Comparison of ENCODE assay signal across 9 cellular contexts in genomic region chr22:44752285-44753188, GRCh38. TPM values are rescaled to one million over a fixed set of nuclear protein-coding genes. Genes with fewer than 3 reads are reported as not detected.
DNase-seq lines count a peak whose midpoint lies in the region; ATAC-seq and TF ChIP-seq lines count a peak whose summit lies in the region.
"Had no signal": no experiment of that assay in that cellular context is flagged by ENCODE, and none has a peak within 500 bp of the region (broad histone marks: within the 10 kb centered on the region; RNA-seq: fewer than 3 reads in every experiment).

TSS of gene ARHGAP8 (plus strand) at chr22:44752575. CDS start at chr22:44786528, 33,953 bp downstream.

- TF ChIP-seq POLR2A in transverse colon (IDR thresholded peaks at IDR 0.05) (peak; percentile 23), adrenal gland (IDR thresholded peaks at IDR 0.05) (no peak)

- intact Hi-C loops in activated T-helper 1 cell treated with anti-CD3 and anti-CD28 coated beads, Interleukin-12 subunit alpha, Interleukin-12 subunit beta, Interleukin-2, Interleukin-4 antibody, amounts not matched to agents 30 ng/mL and 10 ng/mL and 1 ng/mL, durations not matched to agents 14 hours and 24 hours and 36 hours (cut with micrococcal nuclease): no loop called here
- intact Hi-C loops in transverse colon (cut with DNase I; ENCODE audit: low total_unique reads): no loop called here
- intact Hi-C loops in adrenal gland (cut with DNase I): no loop called here

- no peak for TF ChIP-seq EP300 in transverse colon (IDR thresholded peaks at IDR 0.05; ENCODE audit: low read depth)

- TF ChIP-seq CTCF in transverse colon (IDR thresholded peaks at IDR 0.05) (no peak), adrenal gland (IDR thresholded peaks at IDR 0.05) (no peak), brain microvascular endothelial cell (IDR thresholded peaks at IDR 0.05; ENCODE audit: low read depth, low read length, missing control alignments) (no peak)

- H3K9me3 ChIP-seq in transverse colon (no peaks in the 10 kb centered on the region), adrenal gland (replicated peaks in 1 of 3) (no peaks in the 10 kb centered on the region)

- H3K4me3 ChIP-seq in transverse colon: peak within 1 kb of the TSS; percentile 15 to 62 (median 58)
- H3K4me3 ChIP-seq in adrenal gland: peak within 1 kb of the TSS in 1 of 4 donors; percentile 27
- H3K4me3 ChIP-seq in brain microvascular endothelial cell (ENCODE audit: low read depth, low read length): no peak within 1 kb of the TSS

- no peaks in the 10 kb centered on the region for H3K36me3 Mint-ChIP-seq in activated T-helper 1 cell treated with anti-CD3 and anti-CD28 coated beads, Interleukin-12 subunit alpha, Interleukin-12 subunit beta, Interleukin-2, Interleukin-4 antibody, amounts not matched to agents 30 ng/mL and 10 ng/mL and 1 ng/mL, durations not matched to agents 14 hours and 24 hours and 36 hours (ENCODE audit: low read depth)
- H3K36me3 Mint-ChIP-seq in activated naive CD4-positive, alpha-beta T cell treated with anti-CD3 and anti-CD28 coated beads, Interleukin-2, amount 50 U/mL, for 24 hours: no peaks in the 10 kb centered on the region

- no peak within 1 kb of the TSS for H3K27ac Mint-ChIP-seq in activated T-helper 1 cell treated with anti-CD3 and anti-CD28 coated beads, Interleukin-12 subunit alpha, Interleukin-12 subunit beta, Interleukin-2, Interleukin-4 antibody, amounts not matched to agents 30 ng/mL and 10 ng/mL and 1 ng/mL, durations not matched to agents 14 hours and 24 hours and 36 hours
- H3K27ac Mint-ChIP-seq in activated naive CD4-positive, alpha-beta T cell treated with anti-CD3 and anti-CD28 coated beads, Interleukin-2, amount 50 U/mL, for 24 hours: no peak within 1 kb of the TSS

- peaks cover 56% of the 10 kb centered on the region for H3K27me3 Mint-ChIP-seq in activated T-helper 1 cell treated with anti-CD3 and anti-CD28 coated beads, Interleukin-12 subunit alpha, Interleukin-12 subunit beta, Interleukin-2, Interleukin-4 antibody, amounts not matched to agents 30 ng/mL and 10 ng/mL and 1 ng/mL, durations not matched to agents 14 hours and 24 hours and 36 hours (ENCODE audit: insufficient read depth)
- peaks cover 29% of the 10 kb centered on the region for H3K27me3 Mint-ChIP-seq in activated naive CD4-positive, alpha-beta T cell treated with anti-CD3 and anti-CD28 coated beads, Interleukin-2, amount 50 U/mL, for 24 hours

- peaks cover 55% of the 10 kb centered on the region for H3K27me3 ChIP-seq in transverse colon
- H3K27me3 ChIP-seq in adrenal gland: peaks cover 25% of the 10 kb centered on the region
- peaks cover 32% of the 10 kb centered on the region for H3K27me3 ChIP-seq in brain microvascular endothelial cell (replicated peaks)

- H3K36me3 ChIP-seq in transverse colon (no peaks in the 10 kb centered on the region), adrenal gland (replicated peaks in 1 of 2) (no peaks in the 10 kb centered on the region), brain microvascular endothelial cell (replicated peaks) (no peaks in the 10 kb centered on the region)

- H3K4me1 ChIP-seq in transverse colon: peaks cover 0 to 60% (median 28%) of the 10 kb centered on the region in 4 donors
- H3K4me1 ChIP-seq in adrenal gland (replicated peaks in 1 of 2): no peaks in the 10 kb centered on the region

- no peak for ATAC-seq in HG03280 (IDR thresholded peaks at IDR 0.05; ENCODE audit: unreplicated experiment)

- H3K4me3 Mint-ChIP-seq in activated T-helper 1 cell treated with anti-CD3 and anti-CD28 coated beads, Interleukin-12 subunit alpha, Interleukin-12 subunit beta, Interleukin-2, Interleukin-4 antibody, amounts not matched to agents 30 ng/mL and 10 ng/mL and 1 ng/mL, durations not matched to agents 14 hours and 24 hours and 36 hours: no peak within 1 kb of the TSS
- H3K4me3 Mint-ChIP-seq in activated naive CD4-positive, alpha-beta T cell treated with anti-CD3 and anti-CD28 coated beads, Interleukin-2, amount 50 U/mL, for 24 hours: peak within 1 kb of the TSS; percentile 80

- in situ Hi-C loops in transverse colon (cut with MboI; ENCODE audit: low pct_ligation_motif_present in 1 of 4, low pct_unique_long_range_greater_than_20kb in 1 of 4, low sequenced_read_pairs in 3 of 4): no loop called here
- in situ Hi-C loops in brain microvascular endothelial cell (cut with HindIII; ENCODE audit: low pct_ligation_motif_present, low sequenced_read_pairs): no loop called here

- WGBS in transverse colon (ENCODE audit: low coverage in 1 of 2), 2 donors: 6% methylated on average over 62 of the region's 78 CpGs; no CpG with 5 or more reads in 1 of the 2 donors
- WGBS in adrenal gland, 4 donors: 8 to 17% (median 11%) methylated on average over 31 to 73 of the region's 78 CpGs

- DNase-seq in activated T-helper 1 cell treated with Interleukin-2 at 50 U/mL for 16 hours (ENCODE audit: low read depth) (peak; percentile 5), kidney tubule cell (ENCODE audit: low spot score) (peak; percentile 62), transverse colon (peak; percentile 64), adrenal gland (no peak), brain microvascular endothelial cell (no peak)
- DNase-seq in activated T-helper 1 cell treated with anti-CD3 and anti-CD28 coated beads, Interleukin-12 subunit alpha, Interleukin-12 subunit beta, Interleukin-2, Interleukin-4 antibody, amounts not matched to agents 30 ng/mL and 10 ng/mL and 1 ng/mL, durations not matched to agents 14 hours and 24 hours and 36 hours (ENCODE audit: low spot score): no peak
- DNase-seq: DND-41 had no signal

- H3K4me1 Mint-ChIP-seq in activated T-helper 1 cell treated with anti-CD3 and anti-CD28 coated beads, Interleukin-12 subunit alpha, Interleukin-12 subunit beta, Interleukin-2, Interleukin-4 antibody, amounts not matched to agents 30 ng/mL and 10 ng/mL and 1 ng/mL, durations not matched to agents 14 hours and 24 hours and 36 hours (ENCODE audit: low read depth): no peaks in the 10 kb centered on the region
- no peaks in the 10 kb centered on the region for H3K4me1 Mint-ChIP-seq in activated naive CD4-positive, alpha-beta T cell treated with anti-CD3 and anti-CD28 coated beads, Interleukin-2, amount 50 U/mL, for 24 hours

- H3K27ac ChIP-seq in transverse colon: peak within 1 kb of the TSS; percentile 72 to 90 (median 84)
- no peak within 1 kb of the TSS for H3K27ac ChIP-seq in adrenal gland
- H3K27ac ChIP-seq in brain microvascular endothelial cell: no peak within 1 kb of the TSS

- no peaks in the 10 kb centered on the region for H3K9me3 Mint-ChIP-seq in activated T-helper 1 cell treated with anti-CD3 and anti-CD28 coated beads, Interleukin-12 subunit alpha, Interleukin-12 subunit beta, Interleukin-2, Interleukin-4 antibody, amounts not matched to agents 30 ng/mL and 10 ng/mL and 1 ng/mL, durations not matched to agents 14 hours and 24 hours and 36 hours
- H3K9me3 Mint-ChIP-seq in activated naive CD4-positive, alpha-beta T cell treated with anti-CD3 and anti-CD28 coated beads, Interleukin-2, amount 50 U/mL, for 24 hours: no peaks in the 10 kb centered on the region

RNA-seq across cellular contexts. Expression of gene ARHGAP8, which starts in this region (rescaled TPM):
- 0.61 and 1.4 TPM in 2 replicates for total RNA-seq in activated T-helper 1 cell treated with anti-CD3 and anti-CD28 coated beads, Interleukin-12 subunit alpha, Interleukin-12 subunit beta, Interleukin-2, Interleukin-4 antibody, amounts not matched to agents 30 ng/mL and 10 ng/mL and 1 ng/mL, durations not matched to agents 14 hours and 24 hours and 36 hours
- total RNA-seq in transverse colon (10 to 100 TPM; 28.6 to 51.5 (median 31.5) TPM), adrenal gland (1 to 10 TPM in 3 of 8 donors, under 1 TPM in 5; 0.12 to 3.6 (median 0.66) TPM)
- polyA plus RNA-seq in adrenal gland: 1 to 10 TPM in 2 of 3 donors, under 1 TPM in 1; 0.71 to 3.9 (median 3.3) TPM

Comparison
In these comparisons a context has a peak if more than half of its experiments do, and no peak if none do; other contexts are left out.
1. RNA of gene ARHGAP8 (total RNA-seq): 28.6 to 51.5 TPM in transverse colon; 0.61 to 1.4 TPM in activated T-helper 1 cell treated with anti-CD3 and anti-CD28 coated beads, Interleukin-12 subunit alpha, Interleukin-12 subunit beta, Interleukin-2, Interleukin-4 antibody, amounts not matched to agents 30 ng/mL and 10 ng/mL and 1 ng/mL, durations not matched to agents 14 hours and 24 hours and 36 hours and 0.12 to 3.6 TPM in adrenal gland; every median in the first group is over 4 times any median in the second.
2. DNase-seq: peak in activated T-helper 1 cell treated with Interleukin-2 at 50 U/mL for 16 hours (single experiment), kidney tubule cell (single experiment) and transverse colon (single experiment); none in activated T-helper 1 cell treated with anti-CD3 and anti-CD28 coated beads, Interleukin-12 subunit alpha, Interleukin-12 subunit beta, Interleukin-2, Interleukin-4 antibody, amounts not matched to agents 30 ng/mL and 10 ng/mL and 1 ng/mL, durations not matched to agents 14 hours and 24 hours and 36 hours (single experiment), adrenal gland (0 of 7) and brain microvascular endothelial cell (single experiment).
3. H3K27ac ChIP-seq: peak in transverse colon (4 of 4); none in adrenal gland (0 of 5) and brain microvascular endothelial cell (single experiment).